ENCODE assay signal across 8 cellular contexts in the genomic region with DNA sequence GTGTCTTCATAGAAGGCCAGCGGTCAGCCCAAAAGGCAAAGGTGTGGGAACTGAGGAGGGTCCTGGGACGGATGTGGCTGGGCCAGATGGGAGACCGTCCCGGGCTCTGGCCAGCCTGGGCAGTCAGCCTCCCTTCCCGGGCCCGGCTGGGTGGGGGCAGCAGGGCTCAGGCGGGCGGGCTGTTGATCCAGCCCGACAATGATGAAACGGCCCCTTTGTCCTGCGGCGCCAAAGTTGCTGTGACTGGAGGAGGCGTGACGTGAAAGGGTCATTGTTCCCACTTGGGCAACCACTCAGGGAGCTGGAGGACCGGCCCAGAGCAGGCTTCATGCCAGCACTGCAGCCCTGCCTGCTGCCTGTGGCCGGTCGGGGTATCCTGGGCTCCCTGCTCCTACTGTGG. TPM values are rescaled to one million over a fixed set of nuclear protein-coding genes. Genes with fewer than 3 reads are reported as not detected.
DNase-seq lines count a peak whose midpoint lies in the region; ATAC-seq and TF ChIP-seq lines count a peak whose summit lies in the region.

No MANE protein-coding gene starts in this region.

- no peaks in the 10 kb centered on the region for H3K27me3 ChIP-seq in layer of hippocampus (ENCODE audit: control insufficient read depth, insufficient read depth, low read length)
- no peaks in the 10 kb centered on the region for H3K27me3 ChIP-seq in gastrocnemius medialis

- intact Hi-C loops in gastrocnemius medialis (cut with DNase I; ENCODE audit: low total_unique reads), result no loop called here

- peaks cover 25% of the 10 kb centered on the region in 2 donors for H3K4me1 ChIP-seq in gastrocnemius medialis

- H3K36me3 ChIP-seq in gastrocnemius medialis, result no peaks in the 10 kb centered on the region

- peak; percentile 21 to 47 for TF ChIP-seq POLR2A in gastrocnemius medialis (IDR thresholded peaks at IDR 0.05)

- H3K4me3 ChIP-seq in coronary artery (peak overlapping the region; percentile 6), gastrocnemius medialis (no peak overlapping the region)

- in situ Hi-C loops in gastrocnemius medialis (cut with MboI; ENCODE audit: low sequenced_read_pairs in 4 of 4), result no loop called here

- H3K9me3 ChIP-seq in gastrocnemius medialis, result no peaks in the 10 kb centered on the region

- no peak for TF ChIP-seq CTCF in coronary artery (IDR thresholded peaks at IDR 0.05)
- TF ChIP-seq CTCF in gastrocnemius medialis (IDR thresholded peaks at IDR 0.05 in 4 of 5, conservative IDR thresholded peaks at IDR 0.05 in 1 of 5), result no peak

- peak overlapping the region; percentile 27 to 72 for H3K27ac ChIP-seq in coronary artery
- H3K27ac ChIP-seq in layer of hippocampus (ENCODE audit: low read depth, low read length), result peak overlapping the region; percentile 99
- peak overlapping the region; percentile 67 to 74 (median 70) for H3K27ac ChIP-seq in gastrocnemius medialis

- ATAC-seq in gastrocnemius medialis (peak; percentile 66 to 81), HG03135 (IDR thresholded peaks at IDR 0.05; ENCODE audit: unreplicated experiment) (no peak), GM19455 (IDR thresholded peaks at IDR 0.05; ENCODE audit: unreplicated experiment) (no peak)

- DNase-seq in NCI-H1048 (lab: John Stamatoyannopoulos, UW) (peak; percentile 11), coronary artery (ENCODE audit: low spot score) (no peak), gastrocnemius medialis (peak in 1 of 2 donors; percentile 75), NK-92 (lab: John Stamatoyannopoulos, UW; ENCODE audit: unreplicated experiment) (no peak)
- no peak for DNase-seq in central memory CD4-positive, alpha-beta T cell

RNA-seq across cellular contexts. Expression of a gene that starts 16.5 kb away (rescaled TPM):
- total RNA-seq in gastrocnemius medialis, result 10 to 100 TPM; 14.0 to 39.7 (median 26.3) TPM

RNA-seq across cellular contexts. Expression of a gene that starts 44.2 kb away (rescaled TPM):
- total RNA-seq in gastrocnemius medialis, result 1,000 to 10,000 TPM; 1,885 to 2,483 (median 2,154) TPM

RNA-seq across cellular contexts. Expression of a gene that starts 56.5 kb away (rescaled TPM):
- 10 to 100 TPM; 33.5 to 79.3 (median 43.2) TPM for total RNA-seq in gastrocnemius medialis

Comparison
In these comparisons a context has a peak if more than half of its experiments do, and no peak if none do; other contexts are left out.
1. ATAC-seq: peak in gastrocnemius medialis (2 of 2); none in HG03135 (single experiment) and GM19455 (single experiment).
2. Peak in every context shown above with its lines, with median percentiles within 50 percentile points of each other: H3K27ac ChIP-seq.